Comparison of ENCODE assay signal across 1 cellular context in the genomic region with DNA sequence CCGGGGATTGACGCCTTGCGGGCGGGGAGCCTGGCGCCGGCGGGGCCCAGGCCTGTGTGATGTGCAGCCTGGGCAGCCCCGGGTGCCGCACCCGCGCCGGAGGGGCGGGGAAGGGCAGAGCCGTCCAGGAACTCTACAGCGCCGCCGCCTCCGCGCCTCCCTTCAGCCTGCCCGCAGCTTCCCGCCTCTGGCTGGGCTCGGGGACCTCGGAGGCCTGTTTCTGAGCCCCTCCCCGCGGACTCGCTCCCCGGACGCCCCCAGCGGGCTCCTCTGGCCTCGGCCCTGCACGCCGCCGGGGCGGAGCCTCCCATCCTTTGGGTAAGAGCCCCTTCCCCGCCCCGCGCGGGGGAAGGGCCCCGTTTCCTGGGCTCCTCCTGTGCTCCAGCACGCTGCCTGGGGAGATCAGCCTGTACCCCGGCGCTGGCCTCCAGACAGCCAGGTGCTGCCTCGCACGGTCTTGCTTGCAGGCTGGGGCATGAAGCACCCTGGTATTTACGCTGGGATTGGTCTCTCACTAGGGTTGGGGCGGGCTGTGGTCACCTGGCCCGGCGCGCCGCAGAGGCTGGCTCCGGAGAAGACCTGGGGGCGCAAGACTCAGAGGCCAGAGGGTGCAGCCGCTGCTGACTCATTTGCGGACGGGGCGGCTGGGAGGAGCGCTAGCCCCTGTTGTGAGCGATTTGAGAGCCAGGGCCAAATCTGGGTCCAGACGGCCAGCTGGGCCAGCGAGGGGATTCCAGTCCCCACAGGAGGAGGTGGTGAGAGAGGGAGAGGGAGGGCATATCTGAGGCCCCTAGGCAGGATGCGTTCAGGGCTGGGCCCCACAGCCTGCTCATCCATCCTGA.
TF ChIP-seq lines count a peak whose summit lies in the region.

No MANE protein-coding gene starts in this region.

TF ChIP-seq in WTC11, 78 proteins besides CTCF, POLR2A, EP300 and RAD21 (continued from another document and continues in another):
- TF ChIP-seq, protein P1, sequence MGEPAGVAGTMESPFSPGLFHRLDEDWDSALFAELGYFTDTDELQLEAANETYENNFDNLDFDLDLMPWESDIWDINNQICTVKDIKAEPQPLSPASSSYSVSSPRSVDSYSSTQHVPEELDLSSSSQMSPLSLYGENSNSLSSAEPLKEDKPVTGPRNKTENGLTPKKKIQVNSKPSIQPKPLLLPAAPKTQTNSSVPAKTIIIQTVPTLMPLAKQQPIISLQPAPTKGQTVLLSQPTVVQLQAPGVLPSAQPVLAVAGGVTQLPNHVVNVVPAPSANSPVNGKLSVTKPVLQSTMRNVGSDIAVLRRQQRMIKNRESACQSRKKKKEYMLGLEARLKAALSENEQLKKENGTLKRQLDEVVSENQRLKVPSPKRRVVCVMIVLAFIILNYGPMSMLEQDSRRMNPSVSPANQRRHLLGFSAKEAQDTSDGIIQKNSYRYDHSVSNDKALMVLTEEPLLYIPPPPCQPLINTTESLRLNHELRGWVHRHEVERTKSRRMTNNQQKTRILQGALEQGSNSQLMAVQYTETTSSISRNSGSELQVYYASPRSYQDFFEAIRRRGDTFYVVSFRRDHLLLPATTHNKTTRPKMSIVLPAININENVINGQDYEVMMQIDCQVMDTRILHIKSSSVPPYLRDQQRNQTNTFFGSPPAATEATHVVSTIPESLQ (CRISPR knock-in tag; IDR thresholded peaks at IDR 0.05): no peak
- TF ChIP-seq, protein P2, sequence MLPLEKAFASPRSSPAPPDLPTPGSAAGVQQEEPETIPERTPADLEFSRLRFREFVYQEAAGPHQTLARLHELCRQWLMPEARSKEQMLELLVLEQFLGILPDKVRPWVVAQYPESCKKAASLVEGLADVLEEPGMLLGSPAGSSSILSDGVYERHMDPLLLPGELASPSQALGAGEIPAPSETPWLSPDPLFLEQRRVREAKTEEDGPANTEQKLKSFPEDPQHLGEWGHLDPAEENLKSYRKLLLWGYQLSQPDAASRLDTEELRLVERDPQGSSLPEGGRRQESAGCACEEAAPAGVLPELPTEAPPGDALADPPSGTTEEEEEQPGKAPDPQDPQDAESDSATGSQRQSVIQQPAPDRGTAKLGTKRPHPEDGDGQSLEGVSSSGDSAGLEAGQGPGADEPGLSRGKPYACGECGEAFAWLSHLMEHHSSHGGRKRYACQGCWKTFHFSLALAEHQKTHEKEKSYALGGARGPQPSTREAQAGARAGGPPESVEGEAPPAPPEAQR (CRISPR knock-in tag; IDR thresholded peaks at IDR 0.05): no peak
- TF ChIP-seq, protein P3, sequence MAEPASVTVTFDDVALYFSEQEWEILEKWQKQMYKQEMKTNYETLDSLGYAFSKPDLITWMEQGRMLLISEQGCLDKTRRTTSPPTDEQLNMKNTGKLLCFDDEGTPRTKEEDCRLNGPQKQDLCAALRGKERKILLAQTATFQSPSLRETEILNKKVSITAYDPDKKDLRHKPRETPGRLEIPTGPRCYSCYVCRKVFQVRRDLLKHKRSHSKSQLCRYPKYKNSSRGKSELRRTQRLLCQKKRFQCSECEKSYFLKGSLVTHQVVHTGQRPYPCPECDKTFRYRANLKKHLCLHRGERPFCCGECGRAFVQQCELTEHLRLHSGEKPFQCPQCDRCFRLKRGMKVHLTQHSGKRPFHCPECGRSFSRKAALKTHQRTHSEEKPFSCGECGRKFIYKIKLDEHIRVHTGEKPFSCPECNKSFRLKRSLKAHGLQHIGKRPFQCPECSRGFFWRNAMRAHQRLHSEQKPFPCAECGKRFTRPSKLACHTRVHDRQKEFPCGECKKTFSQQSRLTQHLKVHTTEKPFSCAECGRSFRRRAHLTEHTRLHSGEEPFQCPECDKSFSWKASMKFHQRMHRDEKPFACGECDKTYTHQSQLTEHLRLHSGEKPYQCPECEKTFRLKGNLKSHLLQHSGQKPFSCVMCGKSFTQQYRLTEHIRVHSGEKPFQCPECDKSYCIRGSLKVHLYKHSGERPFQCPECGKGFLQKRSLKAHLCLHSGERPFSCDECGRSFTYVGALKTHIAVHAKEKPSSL (CRISPR knock-in tag; conservative IDR thresholded peaks at IDR 0.05): no peak
- TF ChIP-seq USF2 (CRISPR knock-in tag; IDR thresholded peaks at IDR 0.05) (peak; percentile 66), TEAD4 (CRISPR knock-in tag; IDR thresholded peaks at IDR 0.05) (no peak), TEAD1 (CRISPR knock-in tag; IDR thresholded peaks at IDR 0.05) (peak; percentile 78), FOXJ3 (CRISPR knock-in tag; IDR thresholded peaks at IDR 0.05; ENCODE audit: borderline replicate concordance) (no peak), GTF2I (CRISPR knock-in tag; conservative IDR thresholded peaks at IDR 0.05) (no peak), ZNF121 (CRISPR knock-in tag; IDR thresholded peaks at IDR 0.05) (no peak), CDX4 (CRISPR knock-in tag; IDR thresholded peaks at IDR 0.05; ENCODE audit: borderline replicate concordance) (no peak), TP53 (CRISPR knock-in tag; IDR thresholded peaks at IDR 0.05) (no peak), RELA (CRISPR knock-in tag; IDR thresholded peaks at IDR 0.05; ENCODE audit: borderline replicate concordance) (peak; percentile 83; the same call in 1 of the 2 replicates), ZNF317 (CRISPR knock-in tag; IDR thresholded peaks at IDR 0.05; ENCODE audit: borderline replicate concordance, low read depth) (peak; percentile 39; the same call in 1 of the 2 replicates), MLX (CRISPR knock-in tag; IDR thresholded peaks at IDR 0.05) (0 out of 2 replicates have a peak, but pooled peaks have one; percentile 73), STAT6 (CRISPR knock-in tag; conservative IDR thresholded peaks at IDR 0.05; ENCODE audit: low read depth) (no peak), NR3C1 (CRISPR knock-in tag; conservative IDR thresholded peaks at IDR 0.05; ENCODE audit: low read depth) (no peak), PRRX2 (CRISPR knock-in tag; IDR thresholded peaks at IDR 0.05) (no peak), OVOL2 (CRISPR knock-in tag; IDR thresholded peaks at IDR 0.05; ENCODE audit: borderline replicate concordance) (no peak), ATF1 (CRISPR knock-in tag; IDR thresholded peaks at IDR 0.05) (no peak; the same call in 1 of the 2 replicates), EMX1 (CRISPR knock-in tag; IDR thresholded peaks at IDR 0.05) (no peak), ESRRA (CRISPR knock-in tag; IDR thresholded peaks at IDR 0.05; ENCODE audit: borderline replicate concordance) (no peak), ZBTB43 (CRISPR knock-in tag; IDR thresholded peaks at IDR 0.05) (0 out of 2 replicates have a peak, but pooled peaks have one; percentile 41)
- TF ChIP-seq, protein P4, sequence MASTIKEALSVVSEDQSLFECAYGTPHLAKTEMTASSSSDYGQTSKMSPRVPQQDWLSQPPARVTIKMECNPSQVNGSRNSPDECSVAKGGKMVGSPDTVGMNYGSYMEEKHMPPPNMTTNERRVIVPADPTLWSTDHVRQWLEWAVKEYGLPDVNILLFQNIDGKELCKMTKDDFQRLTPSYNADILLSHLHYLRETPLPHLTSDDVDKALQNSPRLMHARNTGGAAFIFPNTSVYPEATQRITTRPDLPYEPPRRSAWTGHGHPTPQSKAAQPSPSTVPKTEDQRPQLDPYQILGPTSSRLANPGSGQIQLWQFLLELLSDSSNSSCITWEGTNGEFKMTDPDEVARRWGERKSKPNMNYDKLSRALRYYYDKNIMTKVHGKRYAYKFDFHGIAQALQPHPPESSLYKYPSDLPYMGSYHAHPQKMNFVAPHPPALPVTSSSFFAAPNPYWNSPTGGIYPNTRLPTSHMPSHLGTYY (CRISPR knock-in tag; IDR thresholded peaks at IDR 0.05): no peak
- TF ChIP-seq, protein P5, sequence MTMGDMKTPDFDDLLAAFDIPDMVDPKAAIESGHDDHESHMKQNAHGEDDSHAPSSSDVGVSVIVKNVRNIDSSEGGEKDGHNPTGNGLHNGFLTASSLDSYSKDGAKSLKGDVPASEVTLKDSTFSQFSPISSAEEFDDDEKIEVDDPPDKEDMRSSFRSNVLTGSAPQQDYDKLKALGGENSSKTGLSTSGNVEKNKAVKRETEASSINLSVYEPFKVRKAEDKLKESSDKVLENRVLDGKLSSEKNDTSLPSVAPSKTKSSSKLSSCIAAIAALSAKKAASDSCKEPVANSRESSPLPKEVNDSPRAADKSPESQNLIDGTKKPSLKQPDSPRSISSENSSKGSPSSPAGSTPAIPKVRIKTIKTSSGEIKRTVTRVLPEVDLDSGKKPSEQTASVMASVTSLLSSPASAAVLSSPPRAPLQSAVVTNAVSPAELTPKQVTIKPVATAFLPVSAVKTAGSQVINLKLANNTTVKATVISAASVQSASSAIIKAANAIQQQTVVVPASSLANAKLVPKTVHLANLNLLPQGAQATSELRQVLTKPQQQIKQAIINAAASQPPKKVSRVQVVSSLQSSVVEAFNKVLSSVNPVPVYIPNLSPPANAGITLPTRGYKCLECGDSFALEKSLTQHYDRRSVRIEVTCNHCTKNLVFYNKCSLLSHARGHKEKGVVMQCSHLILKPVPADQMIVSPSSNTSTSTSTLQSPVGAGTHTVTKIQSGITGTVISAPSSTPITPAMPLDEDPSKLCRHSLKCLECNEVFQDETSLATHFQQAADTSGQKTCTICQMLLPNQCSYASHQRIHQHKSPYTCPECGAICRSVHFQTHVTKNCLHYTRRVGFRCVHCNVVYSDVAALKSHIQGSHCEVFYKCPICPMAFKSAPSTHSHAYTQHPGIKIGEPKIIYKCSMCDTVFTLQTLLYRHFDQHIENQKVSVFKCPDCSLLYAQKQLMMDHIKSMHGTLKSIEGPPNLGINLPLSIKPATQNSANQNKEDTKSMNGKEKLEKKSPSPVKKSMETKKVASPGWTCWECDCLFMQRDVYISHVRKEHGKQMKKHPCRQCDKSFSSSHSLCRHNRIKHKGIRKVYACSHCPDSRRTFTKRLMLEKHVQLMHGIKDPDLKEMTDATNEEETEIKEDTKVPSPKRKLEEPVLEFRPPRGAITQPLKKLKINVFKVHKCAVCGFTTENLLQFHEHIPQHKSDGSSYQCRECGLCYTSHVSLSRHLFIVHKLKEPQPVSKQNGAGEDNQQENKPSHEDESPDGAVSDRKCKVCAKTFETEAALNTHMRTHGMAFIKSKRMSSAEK (CRISPR knock-in tag; IDR thresholded peaks at IDR 0.05; ENCODE audit: borderline replicate concordance): no peak
- TF ChIP-seq, protein P6, sequence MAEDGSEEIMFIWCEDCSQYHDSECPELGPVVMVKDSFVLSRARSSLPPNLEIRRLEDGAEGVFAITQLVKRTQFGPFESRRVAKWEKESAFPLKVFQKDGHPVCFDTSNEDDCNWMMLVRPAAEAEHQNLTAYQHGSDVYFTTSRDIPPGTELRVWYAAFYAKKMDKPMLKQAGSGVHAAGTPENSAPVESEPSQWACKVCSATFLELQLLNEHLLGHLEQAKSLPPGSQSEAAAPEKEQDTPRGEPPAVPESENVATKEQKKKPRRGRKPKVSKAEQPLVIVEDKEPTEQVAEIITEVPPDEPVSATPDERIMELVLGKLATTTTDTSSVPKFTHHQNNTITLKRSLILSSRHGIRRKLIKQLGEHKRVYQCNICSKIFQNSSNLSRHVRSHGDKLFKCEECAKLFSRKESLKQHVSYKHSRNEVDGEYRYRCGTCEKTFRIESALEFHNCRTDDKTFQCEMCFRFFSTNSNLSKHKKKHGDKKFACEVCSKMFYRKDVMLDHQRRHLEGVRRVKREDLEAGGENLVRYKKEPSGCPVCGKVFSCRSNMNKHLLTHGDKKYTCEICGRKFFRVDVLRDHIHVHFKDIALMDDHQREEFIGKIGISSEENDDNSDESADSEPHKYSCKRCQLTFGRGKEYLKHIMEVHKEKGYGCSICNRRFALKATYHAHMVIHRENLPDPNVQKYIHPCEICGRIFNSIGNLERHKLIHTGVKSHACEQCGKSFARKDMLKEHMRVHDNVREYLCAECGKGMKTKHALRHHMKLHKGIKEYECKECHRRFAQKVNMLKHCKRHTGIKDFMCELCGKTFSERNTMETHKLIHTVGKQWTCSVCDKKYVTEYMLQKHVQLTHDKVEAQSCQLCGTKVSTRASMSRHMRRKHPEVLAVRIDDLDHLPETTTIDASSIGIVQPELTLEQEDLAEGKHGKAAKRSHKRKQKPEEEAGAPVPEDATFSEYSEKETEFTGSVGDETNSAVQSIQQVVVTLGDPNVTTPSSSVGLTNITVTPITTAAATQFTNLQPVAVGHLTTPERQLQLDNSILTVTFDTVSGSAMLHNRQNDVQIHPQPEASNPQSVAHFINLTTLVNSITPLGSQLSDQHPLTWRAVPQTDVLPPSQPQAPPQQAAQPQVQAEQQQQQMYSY (CRISPR knock-in tag; IDR thresholded peaks at IDR 0.05): peak; percentile 55
